In the genomic region with DNA sequence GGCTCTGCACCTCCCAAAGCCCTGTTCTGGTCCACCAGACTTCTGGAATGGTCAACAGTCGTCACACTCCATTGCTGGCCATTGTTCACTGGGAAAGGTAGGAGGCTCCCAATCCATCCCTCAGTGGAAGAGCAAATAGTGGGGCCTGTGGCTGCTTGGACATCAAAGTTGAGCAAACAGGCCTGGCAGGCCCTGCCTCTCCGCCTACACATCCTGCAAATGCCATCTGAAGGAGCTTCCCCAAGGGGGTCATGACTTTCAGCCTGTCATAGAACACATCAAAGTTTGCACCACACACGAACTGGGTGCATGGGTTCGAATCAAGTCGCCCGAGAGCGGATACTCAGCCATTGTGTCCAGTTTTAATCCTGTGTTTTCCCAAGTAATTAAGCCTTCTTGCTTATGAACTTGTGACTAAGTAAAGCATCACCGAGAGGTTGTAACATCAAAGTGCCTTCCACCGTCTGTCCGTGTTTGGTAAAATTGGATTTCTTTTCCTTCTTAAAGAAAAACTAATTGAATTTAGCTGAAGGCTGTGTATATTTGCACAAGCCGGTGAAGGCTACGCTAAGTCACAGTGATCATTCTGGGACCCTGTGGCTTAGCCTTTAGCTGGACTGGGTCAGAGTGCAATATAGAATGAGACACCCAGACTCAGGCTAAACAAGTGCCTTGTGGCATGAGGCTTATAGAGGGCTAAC, we compare ENCODE assay signal across 1 cellular context.
TF ChIP-seq lines count a peak whose summit lies in the region.

No MANE protein-coding gene starts in this region.

TF ChIP-seq in HepG2, 621 proteins besides CTCF, POLR2A, EP300 and RAD21 (continued from another document and continues in another):
- TF ChIP-seq, protein P1, sequence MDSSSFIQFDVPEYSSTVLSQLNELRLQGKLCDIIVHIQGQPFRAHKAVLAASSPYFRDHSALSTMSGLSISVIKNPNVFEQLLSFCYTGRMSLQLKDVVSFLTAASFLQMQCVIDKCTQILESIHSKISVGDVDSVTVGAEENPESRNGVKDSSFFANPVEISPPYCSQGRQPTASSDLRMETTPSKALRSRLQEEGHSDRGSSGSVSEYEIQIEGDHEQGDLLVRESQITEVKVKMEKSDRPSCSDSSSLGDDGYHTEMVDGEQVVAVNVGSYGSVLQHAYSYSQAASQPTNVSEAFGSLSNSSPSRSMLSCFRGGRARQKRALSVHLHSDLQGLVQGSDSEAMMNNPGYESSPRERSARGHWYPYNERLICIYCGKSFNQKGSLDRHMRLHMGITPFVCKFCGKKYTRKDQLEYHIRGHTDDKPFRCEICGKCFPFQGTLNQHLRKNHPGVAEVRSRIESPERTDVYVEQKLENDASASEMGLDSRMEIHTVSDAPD (CRISPR knock-in tag; IDR thresholded peaks at IDR 0.05), result peak; percentile 79
- TF ChIP-seq, protein P2, sequence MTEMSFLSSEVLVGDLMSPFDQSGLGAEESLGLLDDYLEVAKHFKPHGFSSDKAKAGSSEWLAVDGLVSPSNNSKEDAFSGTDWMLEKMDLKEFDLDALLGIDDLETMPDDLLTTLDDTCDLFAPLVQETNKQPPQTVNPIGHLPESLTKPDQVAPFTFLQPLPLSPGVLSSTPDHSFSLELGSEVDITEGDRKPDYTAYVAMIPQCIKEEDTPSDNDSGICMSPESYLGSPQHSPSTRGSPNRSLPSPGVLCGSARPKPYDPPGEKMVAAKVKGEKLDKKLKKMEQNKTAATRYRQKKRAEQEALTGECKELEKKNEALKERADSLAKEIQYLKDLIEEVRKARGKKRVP (CRISPR knock-in tag; IDR thresholded peaks at IDR 0.05), result no peak
- TF ChIP-seq NFYC (CRISPR knock-in tag; IDR thresholded peaks at IDR 0.05) (0 out of 2 replicates have a peak, but pooled peaks have one; percentile 35), ZMYM4 (CRISPR knock-in tag; IDR thresholded peaks at IDR 0.05) (peak; percentile 75), SMARCE1 (IDR thresholded peaks at IDR 0.05; ENCODE audit: borderline replicate concordance) (no peak), SALL2 (CRISPR knock-in tag; IDR thresholded peaks at IDR 0.05) (0 out of 2 replicates have a peak, but pooled peaks have one; percentile 42), CEBPB (IDR thresholded peaks at IDR 0.05; ENCODE audit: borderline replicate concordance, low read depth, low read length) (peak; percentile 36; the same call in 1 of the 2 replicates), ZNF7 (CRISPR knock-in tag; IDR thresholded peaks at IDR 0.05) (no peak), FOSL1 (CRISPR knock-in tag; IDR thresholded peaks at IDR 0.05; ENCODE audit: borderline replicate concordance) (no peak), BRD4 (CRISPR knock-in tag; IDR thresholded peaks at IDR 0.05) (no peak), ZNF24 (IDR thresholded peaks at IDR 0.05) (no peak), ZNF776 (CRISPR knock-in tag; IDR thresholded peaks at IDR 0.05) (no peak), NFE2L1 (CRISPR knock-in tag; IDR thresholded peaks at IDR 0.05; ENCODE audit: borderline replicate concordance) (no peak), HMG20A (CRISPR knock-in tag; IDR thresholded peaks at IDR 0.05; ENCODE audit: borderline replicate concordance) (peak; percentile 78), ZNF292 (CRISPR knock-in tag; IDR thresholded peaks at IDR 0.05; ENCODE audit: borderline replicate concordance, low read depth) (peak; percentile 93; the same call in 1 of the 2 replicates), CBX1 (IDR thresholded peaks at IDR 0.05; ENCODE audit: low read depth) (no peak), MAZ (IDR thresholded peaks at IDR 0.05; ENCODE audit: borderline replicate concordance, low read depth, low read length) (peak; percentile 38; the same call in 1 of the 2 replicates), MAZ (CRISPR knock-in tag; IDR thresholded peaks at IDR 0.05; ENCODE audit: low read depth) (no peak), ZSCAN31 (CRISPR knock-in tag; IDR thresholded peaks at IDR 0.05; ENCODE audit: low read depth) (no peak), PPARG (CRISPR knock-in tag; conservative IDR thresholded peaks at IDR 0.05) (peak; percentile 92), NCOA5 (CRISPR knock-in tag; IDR thresholded peaks at IDR 0.05) (no peak), ZNF878 (CRISPR knock-in tag; IDR thresholded peaks at IDR 0.05) (no peak), ZNF230 (CRISPR knock-in tag; IDR thresholded peaks at IDR 0.05) (no peak), ZNF354B (CRISPR knock-in tag; IDR thresholded peaks at IDR 0.05) (no peak), SIX1 (CRISPR knock-in tag; IDR thresholded peaks at IDR 0.05; ENCODE audit: borderline replicate concordance) (no peak), ZFP82 (CRISPR knock-in tag; IDR thresholded peaks at IDR 0.05; ENCODE audit: borderline replicate concordance) (0 out of 2 replicates have a peak, but pooled peaks have one; percentile 24), ERF (CRISPR knock-in tag; IDR thresholded peaks at IDR 0.05) (peak; percentile 44; the same call in 1 of the 2 replicates), TOPORS (CRISPR knock-in tag; IDR thresholded peaks at IDR 0.05) (0 out of 2 replicates have a peak, but pooled peaks have one; percentile 54), KLF12 (CRISPR knock-in tag; IDR thresholded peaks at IDR 0.05; ENCODE audit: borderline replicate concordance) (no peak), HNRNPUL1 (IDR thresholded peaks at IDR 0.05; ENCODE audit: low read depth, low read length) (no peak), ZNF329 (CRISPR knock-in tag; IDR thresholded peaks at IDR 0.05; ENCODE audit: low read depth) (no peak), POLR2AphosphoS5 (IDR thresholded peaks at IDR 0.05; ENCODE audit: low read depth, low read length) (no peak), NFRKB (IDR thresholded peaks at IDR 0.05) (no peak), CREB1 (IDR thresholded peaks at IDR 0.05) (no peak), CREB1 (CRISPR knock-in tag; IDR thresholded peaks at IDR 0.05) (peak; percentile 60; the same call in 1 of the 2 replicates), SUZ12 (IDR thresholded peaks at IDR 0.05; ENCODE audit: low read depth, low read length) (no peak), ZNF3 (CRISPR knock-in tag; IDR thresholded peaks at IDR 0.05) (peak; percentile 79; the same call in 1 of the 2 replicates)
- TF ChIP-seq, protein P3, sequence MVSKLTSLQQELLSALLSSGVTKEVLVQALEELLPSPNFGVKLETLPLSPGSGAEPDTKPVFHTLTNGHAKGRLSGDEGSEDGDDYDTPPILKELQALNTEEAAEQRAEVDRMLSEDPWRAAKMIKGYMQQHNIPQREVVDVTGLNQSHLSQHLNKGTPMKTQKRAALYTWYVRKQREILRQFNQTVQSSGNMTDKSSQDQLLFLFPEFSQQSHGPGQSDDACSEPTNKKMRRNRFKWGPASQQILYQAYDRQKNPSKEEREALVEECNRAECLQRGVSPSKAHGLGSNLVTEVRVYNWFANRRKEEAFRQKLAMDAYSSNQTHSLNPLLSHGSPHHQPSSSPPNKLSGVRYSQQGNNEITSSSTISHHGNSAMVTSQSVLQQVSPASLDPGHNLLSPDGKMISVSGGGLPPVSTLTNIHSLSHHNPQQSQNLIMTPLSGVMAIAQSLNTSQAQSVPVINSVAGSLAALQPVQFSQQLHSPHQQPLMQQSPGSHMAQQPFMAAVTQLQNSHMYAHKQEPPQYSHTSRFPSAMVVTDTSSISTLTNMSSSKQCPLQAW (CRISPR knock-in tag; IDR thresholded peaks at IDR 0.05), result no peak
- TF ChIP-seq, protein P4, sequence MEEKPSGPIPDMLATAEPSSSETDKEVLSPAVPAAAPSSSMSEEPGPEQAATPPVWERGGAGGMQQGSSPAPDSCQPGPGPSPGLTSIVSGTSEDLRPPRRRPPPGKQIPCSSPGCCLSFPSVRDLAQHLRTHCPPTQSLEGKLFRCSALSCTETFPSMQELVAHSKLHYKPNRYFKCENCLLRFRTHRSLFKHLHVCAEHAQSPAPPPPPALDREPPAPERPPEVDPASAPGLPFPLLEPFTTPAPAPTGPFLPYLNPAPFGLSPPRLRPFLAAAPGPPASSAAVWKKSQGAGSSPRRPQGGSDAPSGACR (CRISPR knock-in tag; IDR thresholded peaks at IDR 0.05), result 0 out of 2 replicates have a peak, but pooled peaks have one; percentile 36
- TF ChIP-seq, protein P5, sequence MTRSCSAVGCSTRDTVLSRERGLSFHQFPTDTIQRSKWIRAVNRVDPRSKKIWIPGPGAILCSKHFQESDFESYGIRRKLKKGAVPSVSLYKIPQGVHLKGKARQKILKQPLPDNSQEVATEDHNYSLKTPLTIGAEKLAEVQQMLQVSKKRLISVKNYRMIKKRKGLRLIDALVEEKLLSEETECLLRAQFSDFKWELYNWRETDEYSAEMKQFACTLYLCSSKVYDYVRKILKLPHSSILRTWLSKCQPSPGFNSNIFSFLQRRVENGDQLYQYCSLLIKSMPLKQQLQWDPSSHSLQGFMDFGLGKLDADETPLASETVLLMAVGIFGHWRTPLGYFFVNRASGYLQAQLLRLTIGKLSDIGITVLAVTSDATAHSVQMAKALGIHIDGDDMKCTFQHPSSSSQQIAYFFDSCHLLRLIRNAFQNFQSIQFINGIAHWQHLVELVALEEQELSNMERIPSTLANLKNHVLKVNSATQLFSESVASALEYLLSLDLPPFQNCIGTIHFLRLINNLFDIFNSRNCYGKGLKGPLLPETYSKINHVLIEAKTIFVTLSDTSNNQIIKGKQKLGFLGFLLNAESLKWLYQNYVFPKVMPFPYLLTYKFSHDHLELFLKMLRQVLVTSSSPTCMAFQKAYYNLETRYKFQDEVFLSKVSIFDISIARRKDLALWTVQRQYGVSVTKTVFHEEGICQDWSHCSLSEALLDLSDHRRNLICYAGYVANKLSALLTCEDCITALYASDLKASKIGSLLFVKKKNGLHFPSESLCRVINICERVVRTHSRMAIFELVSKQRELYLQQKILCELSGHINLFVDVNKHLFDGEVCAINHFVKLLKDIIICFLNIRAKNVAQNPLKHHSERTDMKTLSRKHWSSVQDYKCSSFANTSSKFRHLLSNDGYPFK (CRISPR knock-in tag; IDR thresholded peaks at IDR 0.05; ENCODE audit: borderline replicate concordance), result peak; percentile 33; the same call in 1 of the 2 replicates
- TF ChIP-seq, protein P6, sequence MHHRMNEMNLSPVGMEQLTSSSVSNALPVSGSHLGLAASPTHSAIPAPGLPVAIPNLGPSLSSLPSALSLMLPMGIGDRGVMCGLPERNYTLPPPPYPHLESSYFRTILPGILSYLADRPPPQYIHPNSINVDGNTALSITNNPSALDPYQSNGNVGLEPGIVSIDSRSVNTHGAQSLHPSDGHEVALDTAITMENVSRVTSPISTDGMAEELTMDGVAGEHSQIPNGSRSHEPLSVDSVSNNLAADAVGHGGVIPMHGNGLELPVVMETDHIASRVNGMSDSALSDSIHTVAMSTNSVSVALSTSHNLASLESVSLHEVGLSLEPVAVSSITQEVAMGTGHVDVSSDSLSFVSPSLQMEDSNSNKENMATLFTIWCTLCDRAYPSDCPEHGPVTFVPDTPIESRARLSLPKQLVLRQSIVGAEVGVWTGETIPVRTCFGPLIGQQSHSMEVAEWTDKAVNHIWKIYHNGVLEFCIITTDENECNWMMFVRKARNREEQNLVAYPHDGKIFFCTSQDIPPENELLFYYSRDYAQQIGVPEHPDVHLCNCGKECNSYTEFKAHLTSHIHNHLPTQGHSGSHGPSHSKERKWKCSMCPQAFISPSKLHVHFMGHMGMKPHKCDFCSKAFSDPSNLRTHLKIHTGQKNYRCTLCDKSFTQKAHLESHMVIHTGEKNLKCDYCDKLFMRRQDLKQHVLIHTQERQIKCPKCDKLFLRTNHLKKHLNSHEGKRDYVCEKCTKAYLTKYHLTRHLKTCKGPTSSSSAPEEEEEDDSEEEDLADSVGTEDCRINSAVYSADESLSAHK (CRISPR knock-in tag; IDR thresholded peaks at IDR 0.05; ENCODE audit: borderline replicate concordance), result no peak
- TF ChIP-seq, protein P7, sequence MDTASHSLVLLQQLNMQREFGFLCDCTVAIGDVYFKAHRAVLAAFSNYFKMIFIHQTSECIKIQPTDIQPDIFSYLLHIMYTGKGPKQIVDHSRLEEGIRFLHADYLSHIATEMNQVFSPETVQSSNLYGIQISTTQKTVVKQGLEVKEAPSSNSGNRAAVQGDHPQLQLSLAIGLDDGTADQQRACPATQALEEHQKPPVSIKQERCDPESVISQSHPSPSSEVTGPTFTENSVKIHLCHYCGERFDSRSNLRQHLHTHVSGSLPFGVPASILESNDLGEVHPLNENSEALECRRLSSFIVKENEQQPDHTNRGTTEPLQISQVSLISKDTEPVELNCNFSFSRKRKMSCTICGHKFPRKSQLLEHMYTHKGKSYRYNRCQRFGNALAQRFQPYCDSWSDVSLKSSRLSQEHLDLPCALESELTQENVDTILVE (CRISPR knock-in tag; IDR thresholded peaks at IDR 0.05), result peak; percentile 62; the same call in 1 of the 2 replicates
- TF ChIP-seq, protein P8, sequence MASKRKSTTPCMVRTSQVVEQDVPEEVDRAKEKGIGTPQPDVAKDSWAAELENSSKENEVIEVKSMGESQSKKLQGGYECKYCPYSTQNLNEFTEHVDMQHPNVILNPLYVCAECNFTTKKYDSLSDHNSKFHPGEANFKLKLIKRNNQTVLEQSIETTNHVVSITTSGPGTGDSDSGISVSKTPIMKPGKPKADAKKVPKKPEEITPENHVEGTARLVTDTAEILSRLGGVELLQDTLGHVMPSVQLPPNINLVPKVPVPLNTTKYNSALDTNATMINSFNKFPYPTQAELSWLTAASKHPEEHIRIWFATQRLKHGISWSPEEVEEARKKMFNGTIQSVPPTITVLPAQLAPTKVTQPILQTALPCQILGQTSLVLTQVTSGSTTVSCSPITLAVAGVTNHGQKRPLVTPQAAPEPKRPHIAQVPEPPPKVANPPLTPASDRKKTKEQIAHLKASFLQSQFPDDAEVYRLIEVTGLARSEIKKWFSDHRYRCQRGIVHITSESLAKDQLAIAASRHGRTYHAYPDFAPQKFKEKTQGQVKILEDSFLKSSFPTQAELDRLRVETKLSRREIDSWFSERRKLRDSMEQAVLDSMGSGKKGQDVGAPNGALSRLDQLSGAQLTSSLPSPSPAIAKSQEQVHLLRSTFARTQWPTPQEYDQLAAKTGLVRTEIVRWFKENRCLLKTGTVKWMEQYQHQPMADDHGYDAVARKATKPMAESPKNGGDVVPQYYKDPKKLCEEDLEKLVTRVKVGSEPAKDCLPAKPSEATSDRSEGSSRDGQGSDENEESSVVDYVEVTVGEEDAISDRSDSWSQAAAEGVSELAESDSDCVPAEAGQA (IDR thresholded peaks at IDR 0.05; ENCODE audit: low read depth), result peak; percentile 35; the same call in 1 of the 2 replicates
- TF ChIP-seq, protein P8 (CRISPR knock-in tag; IDR thresholded peaks at IDR 0.05; ENCODE audit: borderline replicate concordance), result no peak
